17 cellular contexts compared by ENCODE assay signal in genomic region chr1:109787211-109787844, GRCh38. TPM values are rescaled to one million over a fixed set of nuclear protein-coding genes. Genes with fewer than 3 reads are reported as not detected.
DNase-seq lines count a peak whose midpoint lies in the region; ATAC-seq and TF ChIP-seq lines count a peak whose summit lies in the region.
"Had no signal": no experiment of that assay in that cellular context is flagged by ENCODE, and none has a peak within 500 bp of the region (broad histone marks: within the 10 kb centered on the region; RNA-seq: fewer than 3 reads in every experiment).

No MANE protein-coding gene starts in this region.

- H2AFZ ChIP-seq in SK-N-SH (ENCODE audit: low read depth) (no peak overlapping the region), PC-9 (no peak overlapping the region)
- H2AFZ ChIP-seq: GM23338, neural progenitor cell had no signal

- no peak overlapping the region for H3K9ac ChIP-seq in SK-N-SH
- H3K9ac ChIP-seq: neural progenitor cell had no signal

- POLR2A ChIA-PET in SK-N-SH (lab: Yijun Ruan, JAX), result interaction anchor here (1.3 kb wide), 1 partner anchor 58 kb away, joined by 5 read pairs; no protein-coding TSS in a partner anchor
- POLR2A ChIA-PET in PC-9 (lab: Charles Lee; ENCODE audit: unreplicated experiment), result interaction anchor here (0.6 to 0.9 kb wide), 2 partner anchors 110 to 197 kb away, joined by 3 to 4 read pairs; no protein-coding TSS in a partner anchor

- BruUV-seq in PC-9 (replicated peaks; lab: Mats Ljungman, UMichigan), result no TSS peak

- H3K9me2 ChIP-seq in SK-N-SH (no peaks in the 10 kb centered on the region), PC-9 (ENCODE audit: insufficient read depth) (no peaks in the 10 kb centered on the region)

- H3K27me3 ChIP-seq in SK-N-SH (ENCODE audit: insufficient read depth), result no peaks in the 10 kb centered on the region
- no peaks in the 10 kb centered on the region for H3K27me3 ChIP-seq in PC-9 (ENCODE audit: insufficient read depth, low read depth)
- H3K27me3 ChIP-seq: body of pancreas, heart left ventricle, neural progenitor cell had no signal

- no peaks in the 10 kb centered on the region for H3K9me3 ChIP-seq in SK-N-SH
- 0 out of 2 replicates have a peak, but pooled peaks cover 3% of the 10 kb centered on the region for H3K9me3 ChIP-seq in PC-9 (ENCODE audit: insufficient read depth, low read depth)
- H3K9me3 ChIP-seq: body of pancreas, heart left ventricle had no signal

- H3K36me3 ChIP-seq in SK-N-SH (replicated peaks in 1 of 2; ENCODE audit: control insufficient read depth in 1 of 2, insufficient read depth in 2 of 2, low read length in 1 of 2) (no peaks in the 10 kb centered on the region), PC-9 (ENCODE audit: low read depth) (no peaks in the 10 kb centered on the region)
- H3K36me3 ChIP-seq: heart left ventricle, neural progenitor cell had no signal

- intact Hi-C loops in PC-9 (cut with micrococcal nuclease; ENCODE audit: unreplicated experiment) (no loop called here), sciatic nerve (cut with DNase I) (no loop called here)

- no peak for TF ChIP-seq RAD21 in SK-N-SH (IDR thresholded peaks at IDR 0.05; ENCODE audit: low read length)

- TF ChIP-seq EP300 in SK-N-SH (IDR thresholded peaks at IDR 0.05; ENCODE audit: borderline replicate concordance in 1 of 2, low read depth in 1 of 2, low read length in 1 of 2), result no peak

- TF ChIP-seq CTCF in SK-N-SH (IDR thresholded peaks at IDR 0.05), result no peak
- no peak for TF ChIP-seq CTCF in PC-9 (conservative IDR thresholded peaks at IDR 0.05)

- H3K79me2 ChIP-seq in SK-N-SH (ENCODE audit: insufficient read depth), result no peaks in the 10 kb centered on the region
- H3K79me2 ChIP-seq in PC-9 (ENCODE audit: low read depth), result peaks cover 11% of the 10 kb centered on the region; the same call in 1 of the 2 replicates

- H3K4me1 ChIP-seq in SK-N-SH (ENCODE audit: control insufficient read depth in 1 of 2, insufficient read depth in 2 of 2, low read depth in 1 of 2, low read length in 1 of 2), result peaks cover 28 to 38% of the 10 kb centered on the region in 2 experiments; a peak in 3 of 4 replicates
- H3K4me1 ChIP-seq in PC-9 (replicated peaks; ENCODE audit: insufficient read depth), result peaks cover 100% of the 10 kb centered on the region

- H3K4me2 ChIP-seq in SK-N-SH (no peak overlapping the region), PC-9 (peak overlapping the region; percentile 63)
- H3K4me2 ChIP-seq: GM23338, neural progenitor cell had no signal

- DNase-seq in SK-N-SH, result peak; percentile 10
- peak; percentile 29 to 98 for DNase-seq in PC-9
- DNase-seq in sciatic nerve (ENCODE audit: low spot score), result peak; percentile 49
- DNase-seq in AML-193 (lab: John Stamatoyannopoulos, UW), result no peak
- no peak for DNase-seq in DMS153 treated with DMSO at 0.1 percent for 48 hours (lab: John Stamatoyannopoulos, UW; ENCODE audit: unreplicated experiment)
- DNase-seq in NCI-H1930 (lab: John Stamatoyannopoulos, UW), result no peak
- DNase-seq: GF-D8, NCI-H1092 had no signal

- no peak overlapping the region for H3K27ac ChIP-seq in SK-N-SH (ENCODE audit: low read depth in 2 of 2, low read length in 1 of 2)
- peak overlapping the region; percentile 95 for H3K27ac ChIP-seq in PC-9
- H3K27ac ChIP-seq: 22Rv1, body of pancreas, heart left ventricle, neural progenitor cell had no signal

- 94% methylated on average over 7 of the region's 9 CpGs for WGBS in SK-N-SH (ENCODE audit: low lambda C conversion rate)

- ATAC-seq in SK-N-SH treated with all-trans-retinoic acid at 6 μM for 48 hours (no peak), esophagus mucosa (peak; percentile 68), sciatic nerve (no peak)
- ATAC-seq: activated T-cell treated with anti-CD3 and anti-CD28 coated beads, Interleukin-2, amount 50 U/mL, for 72 hours; body of pancreas; GM23338 had no signal

- no peak overlapping the region for H3K4me3 ChIP-seq in SK-N-SH (ENCODE audit: low read depth in 2 of 2, low read length in 1 of 2)
- H3K4me3 ChIP-seq in PC-9, result no peak overlapping the region
- H3K4me3 ChIP-seq: body of pancreas, GM23338, heart left ventricle, neural progenitor cell had no signal

- CTCF ChIA-PET in SK-N-SH (lab: Yijun Ruan, JAX), result interaction anchor here (1.0 to 27.7 kb wide), 6 partner anchors 10 to 193 kb away, joined by 3 to 822 read pairs (median 4); partner anchors contain the start of gene AHCYL1
- CTCF ChIA-PET in PC-9 (lab: Charles Lee), result interaction anchor here (0.6 to 1.1 kb wide), 3 partner anchors 10 to 537 kb away, joined by 3 to 5 read pairs (median 3); no protein-coding TSS in a partner anchor

- no peaks in the 10 kb centered on the region for H4K20me1 ChIP-seq in SK-N-SH (ENCODE audit: insufficient read depth)
- no peaks in the 10 kb centered on the region for H4K20me1 ChIP-seq in PC-9 (ENCODE audit: insufficient read depth)

- H3F3A ChIP-seq in SK-N-SH (replicated peaks; ENCODE audit: insufficient read depth) (no peaks in the 10 kb centered on the region), PC-9 (ENCODE audit: insufficient read depth, low read depth) (peaks cover 66% of the 10 kb centered on the region)

TF ChIP-seq in SK-N-SH, 30 proteins besides CTCF, POLR2A, EP300 and RAD21:
- 0 out of 2 replicates have a peak, but pooled peaks have one; percentile 4 for TF ChIP-seq FOSL2 (IDR thresholded peaks at IDR 0.05; ENCODE audit: borderline replicate concordance, low read depth)
- TF ChIP-seq, protein P1, sequence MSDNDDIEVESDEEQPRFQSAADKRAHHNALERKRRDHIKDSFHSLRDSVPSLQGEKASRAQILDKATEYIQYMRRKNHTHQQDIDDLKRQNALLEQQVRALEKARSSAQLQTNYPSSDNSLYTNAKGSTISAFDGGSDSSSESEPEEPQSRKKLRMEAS (IDR thresholded peaks at IDR 0.05; ENCODE audit: low read depth), result no peak

TF ChIP-seq in SK-N-SH treated with all-trans-retinoic acid at 6 μM for 48 hours, 23 proteins besides CTCF, POLR2A, EP300 and RAD21:
- no peak for TF ChIP-seq TCF4 (CRISPR knock-in tag; IDR thresholded peaks at IDR 0.05; ENCODE audit: borderline replicate concordance)
- TF ChIP-seq PATZ1 (CRISPR knock-in tag; IDR thresholded peaks at IDR 0.05; ENCODE audit: borderline replicate concordance), result no peak
- no peak for TF ChIP-seq ZNF70 (CRISPR knock-in tag; IDR thresholded peaks at IDR 0.05)
- TF ChIP-seq ZFP30 (CRISPR knock-in tag; IDR thresholded peaks at IDR 0.05), result no peak
- TF ChIP-seq GLIS3 (CRISPR knock-in tag; IDR thresholded peaks at IDR 0.05), result no peak
- TF ChIP-seq ESRRG (CRISPR knock-in tag; IDR thresholded peaks at IDR 0.05), result no peak
- TF ChIP-seq CSDC2 (CRISPR knock-in tag; IDR thresholded peaks at IDR 0.05), result no peak
- TF ChIP-seq, protein P2, sequence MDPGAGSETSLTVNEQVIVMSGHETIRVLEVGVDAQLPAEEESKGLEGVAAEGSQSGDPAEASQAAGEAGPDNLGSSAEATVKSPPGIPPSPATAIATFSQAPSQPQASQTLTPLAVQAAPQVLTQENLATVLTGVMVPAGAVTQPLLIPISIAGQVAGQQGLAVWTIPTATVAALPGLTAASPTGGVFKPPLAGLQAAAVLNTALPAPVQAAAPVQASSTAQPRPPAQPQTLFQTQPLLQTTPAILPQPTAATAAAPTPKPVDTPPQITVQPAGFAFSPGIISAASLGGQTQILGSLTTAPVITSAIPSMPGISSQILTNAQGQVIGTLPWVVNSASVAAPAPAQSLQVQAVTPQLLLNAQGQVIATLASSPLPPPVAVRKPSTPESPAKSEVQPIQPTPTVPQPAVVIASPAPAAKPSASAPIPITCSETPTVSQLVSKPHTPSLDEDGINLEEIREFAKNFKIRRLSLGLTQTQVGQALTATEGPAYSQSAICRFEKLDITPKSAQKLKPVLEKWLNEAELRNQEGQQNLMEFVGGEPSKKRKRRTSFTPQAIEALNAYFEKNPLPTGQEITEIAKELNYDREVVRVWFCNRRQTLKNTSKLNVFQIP (CRISPR knock-in tag; IDR thresholded peaks at IDR 0.05; ENCODE audit: borderline replicate concordance, low read depth), result no peak
- no peak for TF ChIP-seq ISL1 (CRISPR knock-in tag; IDR thresholded peaks at IDR 0.05)
- no peak for TF ChIP-seq ZNF565 (CRISPR knock-in tag; conservative IDR thresholded peaks at IDR 0.05; ENCODE audit: low read depth)
- TF ChIP-seq ZNF8 (CRISPR knock-in tag; IDR thresholded peaks at IDR 0.05), result no peak
- TF ChIP-seq RARB (CRISPR knock-in tag; IDR thresholded peaks at IDR 0.05), result no peak
- TF ChIP-seq PPARA (CRISPR knock-in tag; IDR thresholded peaks at IDR 0.05; ENCODE audit: borderline replicate concordance), result no peak

RNA-seq across cellular contexts. Expression of gene EPS8L3, which starts 23.6 kb away (rescaled TPM):
- not detected in 2 replicates for polyA plus RNA-seq in SK-N-SH (2012; rRNA removed)
- not detected in 2 replicates for polyA plus RNA-seq in SK-N-SH (2012; cell fraction: cytosol; rRNA removed)
- polyA plus RNA-seq in SK-N-SH (2012; cell fraction: nucleus; rRNA removed), result not detected in 2 replicates
- total RNA-seq in PC-9 (2021), result 0.68 and 1.2 TPM in 2 replicates
- total RNA-seq in esophagus mucosa, result not detected
- total RNA-seq in sciatic nerve, result not detected
- total RNA-seq: activated T-cell treated with anti-CD3 and anti-CD28 coated beads, Interleukin-2, amount 50 U/mL, for 72 hours; GM23338; skeletal muscle tissue had no signal
- polyA plus RNA-seq: GM23338 had no signal

RNA-seq across cellular contexts. Expression of gene GSTM3, which starts 46.5 kb away (rescaled TPM):
- polyA plus RNA-seq in SK-N-SH (2012; rRNA removed), result 84.9 and 86.6 TPM in 2 replicates
- polyA plus RNA-seq in SK-N-SH (2012; cell fraction: cytosol; rRNA removed), result 101 and 104 TPM in 2 replicates
- polyA plus RNA-seq in SK-N-SH (2012; cell fraction: nucleus; rRNA removed), result 44.0 and 59.3 TPM in 2 replicates
- 101 and 110 TPM in 2 replicates for total RNA-seq in PC-9 (2021)
- total RNA-seq in esophagus mucosa, result 19.4 TPM
- 104 TPM for total RNA-seq in sciatic nerve

Comparison
In these comparisons a context has a peak if more than half of its experiments do, and no peak if none do; other contexts are left out.
1. DNase-seq: peak in SK-N-SH (single experiment), PC-9 (2 of 2) and sciatic nerve (single experiment); none in AML-193 (0 of 2), DMS153 treated with DMSO at 0.1 percent for 48 hours (single experiment) and NCI-H1930 (0 of 2).